In the genomic region with DNA sequence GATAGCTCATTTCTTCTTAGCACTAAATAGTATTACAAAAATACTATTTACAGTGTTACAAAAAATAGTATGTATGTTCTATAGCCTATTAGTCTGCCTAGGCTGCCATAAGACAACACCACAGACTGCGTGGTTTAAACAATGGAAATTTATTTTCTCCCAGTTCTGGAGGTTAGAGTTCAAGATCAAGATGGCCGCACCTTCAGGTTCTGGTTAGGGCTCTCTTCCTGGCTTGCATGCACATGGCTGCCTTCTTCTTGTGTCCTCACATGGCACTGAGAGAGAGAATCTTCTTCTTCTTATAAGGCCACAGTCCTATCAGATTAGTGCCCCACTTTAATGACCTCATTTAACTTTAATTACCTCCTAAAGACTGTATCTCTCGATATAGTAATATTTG, we compare ENCODE assay signal across 17 cellular contexts. TPM values are rescaled to one million over a fixed set of nuclear protein-coding genes. Genes with fewer than 3 reads are reported as not detected.
DNase-seq lines count a peak whose midpoint lies in the region; ATAC-seq and TF ChIP-seq lines count a peak whose summit lies in the region.
"Had no signal": no experiment of that assay in that cellular context is flagged by ENCODE, and none has a peak within 500 bp of the region (broad histone marks: within the 10 kb centered on the region; RNA-seq: fewer than 3 reads in every experiment).

No MANE protein-coding gene starts in this region.

- no peak overlapping the region for H3K4me3 Mint-ChIP-seq in activated CD4-positive, alpha-beta T cell treated with anti-CD3 and anti-CD28 coated beads for 36 hours
- no peak overlapping the region for H3K4me3 Mint-ChIP-seq in memory B cell

- no peak overlapping the region; a peak in 1 of 22 replicates for H3K9ac ChIP-seq in BLaER1 treated with 17β-estradiol and CSF1 and Interleukin-3, amounts not matched to agents 10 nM and 100 nM
- peak overlapping the region; percentile 95 for H3K9ac ChIP-seq in Loucy (ENCODE audit: low read depth, low read length, poor library complexity, severe bottlenecking)
- H3K9ac ChIP-seq: KMS-11 had no signal

- POLR2A ChIA-PET in activated CD4-positive, alpha-beta T cell treated with anti-CD3 and anti-CD28 coated beads for 36 hours (lab: Charles Lee) = no interaction called here

- no peaks in the 10 kb centered on the region for H3K9me3 ChIP-seq in BLaER1 treated with 17β-estradiol and CSF1 and Interleukin-3, amounts not matched to agents 10 nM and 100 nM (replicated peaks in 1 of 11)
- no peaks in the 10 kb centered on the region for H3K9me3 ChIP-seq in Loucy (ENCODE audit: insufficient read depth, low read depth, low read length)
- H3K9me3 ChIP-seq: MG63, Peyer's patch had no signal

- no peak for DNase-seq in activated CD4-positive, alpha-beta T cell treated with anti-CD3 and anti-CD28 coated beads for 36 hours
- DNase-seq in activated CD4-positive, alpha-beta T cell treated with anti-CD3 and anti-CD28 coated beads, Interleukin-2, amount 50 U/mL, for 48 hours = no peak
- DNase-seq in memory B cell (ENCODE audit: low spot score in 2 of 2) (no peak), GM10266 (ENCODE audit: extremely low spot score) (no peak), NCI-H345 (lab: John Stamatoyannopoulos, UW) (no peak)
- DNase-seq: 8988T, EL, MG63, NCI-H1092, NCI-H1436 treated with DMSO at 0.1 percent for 48 hours, NCI-H2029, NCI-H526 treated with DMSO at 0.1 percent for 48 hours, Peyer's patch had no signal

- H3K9me2 ChIP-seq in Loucy (replicated peaks; ENCODE audit: low read depth, low read length) = no peaks in the 10 kb centered on the region

- no peaks in the 10 kb centered on the region for H3K27me3 Mint-ChIP-seq in activated CD4-positive, alpha-beta T cell treated with anti-CD3 and anti-CD28 coated beads for 36 hours
- no peaks in the 10 kb centered on the region for H3K27me3 Mint-ChIP-seq in memory B cell

- intact Hi-C loops in activated CD4-positive, alpha-beta T cell treated with anti-CD3 and anti-CD28 coated beads for 36 hours (cut with DNase I, micrococcal nuclease) = loop anchor here in 1 of 2 experiments (5.0 kb wide), 1 partner anchor 1552 kb away; the partner anchor contains the start of gene NUF2

- CTCF ChIA-PET in activated CD4-positive, alpha-beta T cell treated with anti-CD3 and anti-CD28 coated beads for 36 hours (lab: Charles Lee) = interaction anchor here (1.1 kb wide), 1 partner anchor 267 kb away, joined by 4 read pairs; no protein-coding TSS in a partner anchor

- no peak for TF ChIP-seq CTCF in Loucy (conservative IDR thresholded peaks at IDR 0.05; ENCODE audit: low read length)
- TF ChIP-seq CTCF in GM10266 (IDR thresholded peaks at IDR 0.05; ENCODE audit: control insufficient read depth, insufficient read depth, low read depth, missing control alignments) = no peak

- H3K36me3 ChIP-seq in BLaER1 treated with 17β-estradiol and CSF1 and Interleukin-3, amounts not matched to agents 10 nM and 100 nM = peaks cover 6 to 39% (median 17%) of the 10 kb centered on the region in 11 experiments; a peak in 17 of 22 replicates
- no peaks in the 10 kb centered on the region for H3K36me3 ChIP-seq in Loucy (ENCODE audit: insufficient read depth, low read length)
- H3K36me3 ChIP-seq: Peyer's patch had no signal

- peaks cover 8% of the 10 kb centered on the region; the same call in 1 of the 2 replicates for H3F3A ChIP-seq in Loucy (ENCODE audit: low read depth)

- peak overlapping the region in 7 of 11 experiments; percentile 67 to 97 (median 76); a peak in 11 of 22 replicates for H3K4me2 ChIP-seq in BLaER1 treated with 17β-estradiol and CSF1 and Interleukin-3, amounts not matched to agents 10 nM and 100 nM
- peak overlapping the region; percentile 91 for H3K4me2 ChIP-seq in Loucy (ENCODE audit: low read depth, low read length, poor library complexity, severe bottlenecking)

- no peak overlapping the region for H3K4me3 ChIP-seq in BLaER1 treated with 17β-estradiol and CSF1 and Interleukin-3, amounts not matched to agents 10 nM and 100 nM
- peak overlapping the region; percentile 96 for H3K4me3 ChIP-seq in Loucy (ENCODE audit: low read length, poor library complexity, severe bottlenecking)
- H3K4me3 ChIP-seq: MG63, Peyer's patch had no signal

- no peaks in the 10 kb centered on the region for H3K27me3 ChIP-seq in BLaER1 treated with 17β-estradiol and CSF1 and Interleukin-3, amounts not matched to agents 10 nM and 100 nM
- peaks cover 4% of the 10 kb centered on the region for H3K27me3 ChIP-seq in Loucy (ENCODE audit: insufficient read depth, low read length, poor library complexity, severe bottlenecking)
- H3K27me3 ChIP-seq: MG63, Peyer's patch had no signal

- peaks cover 30% of the 10 kb centered on the region for H3K4me1 Mint-ChIP-seq in activated CD4-positive, alpha-beta T cell treated with anti-CD3 and anti-CD28 coated beads for 36 hours
- H3K4me1 Mint-ChIP-seq in memory B cell = peaks cover 19% of the 10 kb centered on the region

- peaks cover 7% of the 10 kb centered on the region for H3K36me3 Mint-ChIP-seq in activated CD4-positive, alpha-beta T cell treated with anti-CD3 and anti-CD28 coated beads for 36 hours (ENCODE audit: low read depth)
- H3K36me3 Mint-ChIP-seq in memory B cell = peaks cover 2% of the 10 kb centered on the region

- H2AFZ ChIP-seq in Loucy (ENCODE audit: low read length) = no peak overlapping the region

- peaks cover 0 to 64% (median 0%) of the 10 kb centered on the region in 11 experiments; a peak in 5 of 22 replicates for H4K20me1 ChIP-seq in BLaER1 treated with 17β-estradiol and CSF1 and Interleukin-3, amounts not matched to agents 10 nM and 100 nM
- peaks cover 5% of the 10 kb centered on the region for H4K20me1 ChIP-seq in Loucy (ENCODE audit: insufficient read depth, low read length, poor library complexity, severe bottlenecking)

- no peaks in the 10 kb centered on the region for H3K9me3 Mint-ChIP-seq in activated CD4-positive, alpha-beta T cell treated with anti-CD3 and anti-CD28 coated beads for 36 hours (ENCODE audit: low read depth)
- H3K9me3 Mint-ChIP-seq in memory B cell = no peaks in the 10 kb centered on the region

- H3K27ac Mint-ChIP-seq in activated CD4-positive, alpha-beta T cell treated with anti-CD3 and anti-CD28 coated beads for 36 hours = peak overlapping the region; percentile 68
- H3K27ac Mint-ChIP-seq in memory B cell = peak overlapping the region; percentile 10

- peaks cover 99% of the 10 kb centered on the region for H3K79me2 ChIP-seq in Loucy (ENCODE audit: insufficient read depth, low read length)

- H3K27ac ChIP-seq in BLaER1 treated with 17β-estradiol and CSF1 and Interleukin-3, amounts not matched to agents 10 nM and 100 nM = peak overlapping the region in 1 of 11 experiments; percentile 83; a peak in 1 of 22 replicates
- H3K27ac ChIP-seq: KMS-11, Peyer's patch had no signal

- no peak for ATAC-seq in activated CD4-positive, alpha-beta T cell treated with anti-CD3 and anti-CD28 coated beads for 36 hours
- ATAC-seq in memory B cell (ENCODE audit: low read depth) (no peak), GM21390 (IDR thresholded peaks at IDR 0.05; ENCODE audit: unreplicated experiment) (no peak)

- H3K4me1 ChIP-seq in BLaER1 treated with 17β-estradiol and CSF1 and Interleukin-3, amounts not matched to agents 10 nM and 100 nM = peaks cover 40 to 82% (median 63%) of the 10 kb centered on the region in 10 experiments
- peaks cover 74% of the 10 kb centered on the region for H3K4me1 ChIP-seq in Loucy (ENCODE audit: insufficient read depth, low read length, poor library complexity, severe bottlenecking)

RNA-seq across cellular contexts. Expression of gene ATF6, which starts 4.1 kb away (rescaled TPM):
- total RNA-seq in activated CD4-positive, alpha-beta T cell treated with anti-CD3 and anti-CD28 coated beads for 36 hours = 10 to 100 TPM; 23.7 to 31.9 TPM

RNA-seq across cellular contexts. Expression of gene DUSP12, which starts 20.7 kb away (rescaled TPM):
- 10 to 100 TPM; 28.0 to 28.1 TPM for total RNA-seq in activated CD4-positive, alpha-beta T cell treated with anti-CD3 and anti-CD28 coated beads for 36 hours

RNA-seq across cellular contexts. Expression of gene FCRLB, which starts 48.9 kb away (rescaled TPM):
- not detected for total RNA-seq in activated CD4-positive, alpha-beta T cell treated with anti-CD3 and anti-CD28 coated beads for 36 hours
